In genomic region chr9:78601957-78602565, GRCh38 we compare ENCODE assay signal across 8 cellular contexts.
DNase-seq lines count a peak whose midpoint lies in the region; ATAC-seq and TF ChIP-seq lines count a peak whose summit lies in the region.

No MANE protein-coding gene starts in this region.

- intact Hi-C loops in right lobe of liver (cut with DNase I), result loop anchor here in 1 of 2 donors (10.0 kb wide), 1 partner anchor 57 kb away; no protein-coding TSS in a partner anchor

- H3K36me3 ChIP-seq in right lobe of liver, result no peaks in the 10 kb centered on the region

- 12% methylated on average over 7 of the region's 7 CpGs for WGBS in right lobe of liver (ENCODE audit: insufficient coverage, low coverage, low lambda C conversion rate, missing lambda C conversion rate)

- in situ Hi-C loops in ACHN (cut with HindIII; ENCODE audit: low pct_ligation_motif_present, low pct_unique_long_range_greater_than_20kb, low sequenced_read_pairs), result no loop called here

- no peak overlapping the region for H3K27ac ChIP-seq in right lobe of liver

- TF ChIP-seq POLR2A in right lobe of liver (IDR thresholded peaks at IDR 0.05), result no peak

- peak; percentile 52 for DNase-seq in ACHN
- peak; percentile 61 for DNase-seq in GM03348 (ENCODE audit: low spot score)
- DNase-seq in NCI-H2227 (lab: John Stamatoyannopoulos, UW; ENCODE audit: unreplicated experiment), result peak; percentile 69
- DNase-seq in brain pericyte (ENCODE audit: low read depth, low spot score), result peak; percentile 26
- no peak for DNase-seq in right lobe of liver

- no peaks in the 10 kb centered on the region for H3K4me1 ChIP-seq in right lobe of liver

- peaks cover 0 to 5% of the 10 kb centered on the region in 2 donors for H3K27me3 ChIP-seq in right lobe of liver

- H3K4me3 ChIP-seq in right lobe of liver, result no peak overlapping the region

- TF ChIP-seq CTCF in right lobe of liver (IDR thresholded peaks at IDR 0.05), result peak; percentile 63 to 71 (median 68)

- peak; percentile 67 for ATAC-seq in HG03039 (IDR thresholded peaks at IDR 0.05; ENCODE audit: unreplicated experiment)
- peak; percentile 65 to 73 (median 68) for ATAC-seq in right lobe of liver
- ATAC-seq in HG03139 (IDR thresholded peaks at IDR 0.05; ENCODE audit: unreplicated experiment), result no peak
- ATAC-seq in GM18873 (IDR thresholded peaks at IDR 0.05; ENCODE audit: low FRiP score, unreplicated experiment), result no peak

- H3K9me3 ChIP-seq in right lobe of liver, result no peaks in the 10 kb centered on the region

Comparison
In these comparisons a context has a peak if more than half of its experiments do, and no peak if none do; other contexts are left out.
1. DNase-seq: peak in ACHN (single experiment), GM03348 (single experiment), NCI-H2227 (single experiment) and brain pericyte (single experiment); none in right lobe of liver (0 of 3).
2. ATAC-seq: peak in HG03039 (single experiment) and right lobe of liver (4 of 4); none in HG03139 (single experiment) and GM18873 (single experiment).